7 cellular contexts compared by ENCODE assay signal in genomic region chr12:418432-418831, GRCh38.
"Had no signal": no experiment of that assay in that cellular context is flagged by ENCODE, and none has a peak within 500 bp of the region (broad histone marks: within the 10 kb centered on the region; RNA-seq: fewer than 3 reads in every experiment).

No MANE protein-coding gene starts in this region.

- FAIRE-seq: G401.6, GM12891, GM12892, GM18507, GM19239 had no signal

- DNase-seq: GDM1, GF-D8 had no signal
